1 cellular context compared by ENCODE assay signal in the genomic region with DNA sequence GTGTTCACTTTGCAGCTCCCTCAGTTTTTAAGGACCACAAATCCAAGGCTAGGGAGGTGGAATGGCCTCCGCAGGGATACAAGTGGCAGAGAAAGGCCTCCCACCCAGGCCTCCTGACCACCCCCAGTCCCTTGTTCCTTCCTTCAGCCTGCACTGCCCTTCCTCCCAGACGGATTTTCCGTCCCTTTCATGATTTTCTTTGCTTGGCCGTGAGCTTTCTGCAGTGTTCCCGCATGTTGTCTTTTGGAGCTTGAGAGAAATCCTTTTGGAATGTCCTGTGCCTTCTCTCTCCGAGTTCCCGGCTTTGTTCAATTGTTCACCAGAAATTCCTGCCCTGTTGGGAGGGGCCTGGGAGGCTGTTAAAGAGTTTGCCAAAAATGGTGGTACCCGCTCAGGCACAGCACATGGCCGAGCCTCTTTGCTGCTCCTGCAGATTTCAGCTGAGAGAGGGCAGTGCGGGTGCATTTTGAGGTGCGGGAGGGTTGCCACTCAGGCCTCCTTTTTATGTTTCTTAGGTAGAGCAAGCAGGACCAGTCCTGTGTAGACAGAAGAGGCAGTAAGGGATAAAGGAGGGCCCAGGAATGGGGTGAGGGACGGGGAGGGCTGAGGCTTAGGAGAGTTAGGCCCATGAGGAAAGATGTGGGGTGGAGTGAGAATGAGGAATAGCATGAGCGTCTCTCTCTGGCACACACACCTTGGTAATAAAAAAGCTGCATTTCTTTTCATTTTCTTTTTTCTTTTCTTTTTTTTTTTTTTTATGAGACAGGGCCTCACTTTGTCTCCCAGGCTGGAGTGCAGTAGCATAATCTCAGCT.
TF ChIP-seq lines count a peak whose summit lies in the region.

No MANE protein-coding gene starts in this region.

TF ChIP-seq in WTC11, 78 proteins besides CTCF, POLR2A, EP300 and RAD21 (continued from another document):
- TF ChIP-seq, protein P1, sequence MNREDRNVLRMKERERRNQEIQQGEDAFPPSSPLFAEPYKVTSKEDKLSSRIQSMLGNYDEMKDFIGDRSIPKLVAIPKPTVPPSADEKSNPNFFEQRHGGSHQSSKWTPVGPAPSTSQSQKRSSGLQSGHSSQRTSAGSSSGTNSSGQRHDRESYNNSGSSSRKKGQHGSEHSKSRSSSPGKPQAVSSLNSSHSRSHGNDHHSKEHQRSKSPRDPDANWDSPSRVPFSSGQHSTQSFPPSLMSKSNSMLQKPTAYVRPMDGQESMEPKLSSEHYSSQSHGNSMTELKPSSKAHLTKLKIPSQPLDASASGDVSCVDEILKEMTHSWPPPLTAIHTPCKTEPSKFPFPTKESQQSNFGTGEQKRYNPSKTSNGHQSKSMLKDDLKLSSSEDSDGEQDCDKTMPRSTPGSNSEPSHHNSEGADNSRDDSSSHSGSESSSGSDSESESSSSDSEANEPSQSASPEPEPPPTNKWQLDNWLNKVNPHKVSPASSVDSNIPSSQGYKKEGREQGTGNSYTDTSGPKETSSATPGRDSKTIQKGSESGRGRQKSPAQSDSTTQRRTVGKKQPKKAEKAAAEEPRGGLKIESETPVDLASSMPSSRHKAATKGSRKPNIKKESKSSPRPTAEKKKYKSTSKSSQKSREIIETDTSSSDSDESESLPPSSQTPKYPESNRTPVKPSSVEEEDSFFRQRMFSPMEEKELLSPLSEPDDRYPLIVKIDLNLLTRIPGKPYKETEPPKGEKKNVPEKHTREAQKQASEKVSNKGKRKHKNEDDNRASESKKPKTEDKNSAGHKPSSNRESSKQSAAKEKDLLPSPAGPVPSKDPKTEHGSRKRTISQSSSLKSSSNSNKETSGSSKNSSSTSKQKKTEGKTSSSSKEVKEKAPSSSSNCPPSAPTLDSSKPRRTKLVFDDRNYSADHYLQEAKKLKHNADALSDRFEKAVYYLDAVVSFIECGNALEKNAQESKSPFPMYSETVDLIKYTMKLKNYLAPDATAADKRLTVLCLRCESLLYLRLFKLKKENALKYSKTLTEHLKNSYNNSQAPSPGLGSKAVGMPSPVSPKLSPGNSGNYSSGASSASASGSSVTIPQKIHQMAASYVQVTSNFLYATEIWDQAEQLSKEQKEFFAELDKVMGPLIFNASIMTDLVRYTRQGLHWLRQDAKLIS (CRISPR knock-in tag; IDR thresholded peaks at IDR 0.05; ENCODE audit: borderline replicate concordance) = no peak
- TF ChIP-seq JUN (CRISPR knock-in tag; IDR thresholded peaks at IDR 0.05) (no peak), FOXJ3 (CRISPR knock-in tag; IDR thresholded peaks at IDR 0.05; ENCODE audit: borderline replicate concordance) (no peak), ZNF317 (CRISPR knock-in tag; IDR thresholded peaks at IDR 0.05; ENCODE audit: borderline replicate concordance, low read depth) (no peak), SMAD3 (CRISPR knock-in tag; IDR thresholded peaks at IDR 0.05; ENCODE audit: borderline replicate concordance) (no peak; the same call in 1 of the 2 replicates), ZNF671 (CRISPR knock-in tag; IDR thresholded peaks at IDR 0.05) (no peak), TEAD1 (CRISPR knock-in tag; IDR thresholded peaks at IDR 0.05) (no peak), NFATC4 (CRISPR knock-in tag; IDR thresholded peaks at IDR 0.05) (no peak), ZNF423 (CRISPR knock-in tag; IDR thresholded peaks at IDR 0.05) (no peak), ZNF232 (CRISPR knock-in tag; IDR thresholded peaks at IDR 0.05) (0 out of 2 replicates have a peak, but pooled peaks have one; percentile 14), RORB (CRISPR knock-in tag; IDR thresholded peaks at IDR 0.05) (no peak), NR2C2 (CRISPR knock-in tag; IDR thresholded peaks at IDR 0.05) (no peak), MXD4 (CRISPR knock-in tag; IDR thresholded peaks at IDR 0.05; ENCODE audit: borderline replicate concordance) (no peak), CBFB (CRISPR knock-in tag; IDR thresholded peaks at IDR 0.05; ENCODE audit: low read depth) (no peak), ZBTB21 (CRISPR knock-in tag; IDR thresholded peaks at IDR 0.05; ENCODE audit: borderline replicate concordance) (no peak), ZNF263 (CRISPR knock-in tag; IDR thresholded peaks at IDR 0.05; ENCODE audit: low read depth) (no peak)
- TF ChIP-seq, protein P2, sequence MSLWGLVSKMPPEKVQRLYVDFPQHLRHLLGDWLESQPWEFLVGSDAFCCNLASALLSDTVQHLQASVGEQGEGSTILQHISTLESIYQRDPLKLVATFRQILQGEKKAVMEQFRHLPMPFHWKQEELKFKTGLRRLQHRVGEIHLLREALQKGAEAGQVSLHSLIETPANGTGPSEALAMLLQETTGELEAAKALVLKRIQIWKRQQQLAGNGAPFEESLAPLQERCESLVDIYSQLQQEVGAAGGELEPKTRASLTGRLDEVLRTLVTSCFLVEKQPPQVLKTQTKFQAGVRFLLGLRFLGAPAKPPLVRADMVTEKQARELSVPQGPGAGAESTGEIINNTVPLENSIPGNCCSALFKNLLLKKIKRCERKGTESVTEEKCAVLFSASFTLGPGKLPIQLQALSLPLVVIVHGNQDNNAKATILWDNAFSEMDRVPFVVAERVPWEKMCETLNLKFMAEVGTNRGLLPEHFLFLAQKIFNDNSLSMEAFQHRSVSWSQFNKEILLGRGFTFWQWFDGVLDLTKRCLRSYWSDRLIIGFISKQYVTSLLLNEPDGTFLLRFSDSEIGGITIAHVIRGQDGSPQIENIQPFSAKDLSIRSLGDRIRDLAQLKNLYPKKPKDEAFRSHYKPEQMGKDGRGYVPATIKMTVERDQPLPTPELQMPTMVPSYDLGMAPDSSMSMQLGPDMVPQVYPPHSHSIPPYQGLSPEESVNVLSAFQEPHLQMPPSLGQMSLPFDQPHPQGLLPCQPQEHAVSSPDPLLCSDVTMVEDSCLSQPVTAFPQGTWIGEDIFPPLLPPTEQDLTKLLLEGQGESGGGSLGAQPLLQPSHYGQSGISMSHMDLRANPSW (CRISPR knock-in tag; conservative IDR thresholded peaks at IDR 0.05; ENCODE audit: low read depth) = no peak
- TF ChIP-seq, protein P3, sequence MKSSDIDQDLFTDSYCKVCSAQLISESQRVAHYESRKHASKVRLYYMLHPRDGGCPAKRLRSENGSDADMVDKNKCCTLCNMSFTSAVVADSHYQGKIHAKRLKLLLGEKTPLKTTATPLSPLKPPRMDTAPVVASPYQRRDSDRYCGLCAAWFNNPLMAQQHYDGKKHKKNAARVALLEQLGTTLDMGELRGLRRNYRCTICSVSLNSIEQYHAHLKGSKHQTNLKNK (CRISPR knock-in tag; IDR thresholded peaks at IDR 0.05) = no peak
- TF ChIP-seq, protein P4, sequence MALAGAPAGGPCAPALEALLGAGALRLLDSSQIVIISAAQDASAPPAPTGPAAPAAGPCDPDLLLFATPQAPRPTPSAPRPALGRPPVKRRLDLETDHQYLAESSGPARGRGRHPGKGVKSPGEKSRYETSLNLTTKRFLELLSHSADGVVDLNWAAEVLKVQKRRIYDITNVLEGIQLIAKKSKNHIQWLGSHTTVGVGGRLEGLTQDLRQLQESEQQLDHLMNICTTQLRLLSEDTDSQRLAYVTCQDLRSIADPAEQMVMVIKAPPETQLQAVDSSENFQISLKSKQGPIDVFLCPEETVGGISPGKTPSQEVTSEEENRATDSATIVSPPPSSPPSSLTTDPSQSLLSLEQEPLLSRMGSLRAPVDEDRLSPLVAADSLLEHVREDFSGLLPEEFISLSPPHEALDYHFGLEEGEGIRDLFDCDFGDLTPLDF (CRISPR knock-in tag; IDR thresholded peaks at IDR 0.05) = no peak
- TF ChIP-seq, protein P5, sequence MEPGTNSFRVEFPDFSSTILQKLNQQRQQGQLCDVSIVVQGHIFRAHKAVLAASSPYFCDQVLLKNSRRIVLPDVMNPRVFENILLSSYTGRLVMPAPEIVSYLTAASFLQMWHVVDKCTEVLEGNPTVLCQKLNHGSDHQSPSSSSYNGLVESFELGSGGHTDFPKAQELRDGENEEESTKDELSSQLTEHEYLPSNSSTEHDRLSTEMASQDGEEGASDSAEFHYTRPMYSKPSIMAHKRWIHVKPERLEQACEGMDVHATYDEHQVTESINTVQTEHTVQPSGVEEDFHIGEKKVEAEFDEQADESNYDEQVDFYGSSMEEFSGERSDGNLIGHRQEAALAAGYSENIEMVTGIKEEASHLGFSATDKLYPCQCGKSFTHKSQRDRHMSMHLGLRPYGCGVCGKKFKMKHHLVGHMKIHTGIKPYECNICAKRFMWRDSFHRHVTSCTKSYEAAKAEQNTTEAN (CRISPR knock-in tag; IDR thresholded peaks at IDR 0.05) = no peak
- TF ChIP-seq, protein P6, sequence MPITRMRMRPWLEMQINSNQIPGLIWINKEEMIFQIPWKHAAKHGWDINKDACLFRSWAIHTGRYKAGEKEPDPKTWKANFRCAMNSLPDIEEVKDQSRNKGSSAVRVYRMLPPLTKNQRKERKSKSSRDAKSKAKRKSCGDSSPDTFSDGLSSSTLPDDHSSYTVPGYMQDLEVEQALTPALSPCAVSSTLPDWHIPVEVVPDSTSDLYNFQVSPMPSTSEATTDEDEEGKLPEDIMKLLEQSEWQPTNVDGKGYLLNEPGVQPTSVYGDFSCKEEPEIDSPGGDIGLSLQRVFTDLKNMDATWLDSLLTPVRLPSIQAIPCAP (CRISPR knock-in tag; IDR thresholded peaks at IDR 0.05) = no peak
- TF ChIP-seq, protein P7, sequence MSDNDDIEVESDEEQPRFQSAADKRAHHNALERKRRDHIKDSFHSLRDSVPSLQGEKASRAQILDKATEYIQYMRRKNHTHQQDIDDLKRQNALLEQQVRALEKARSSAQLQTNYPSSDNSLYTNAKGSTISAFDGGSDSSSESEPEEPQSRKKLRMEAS (CRISPR knock-in tag; IDR thresholded peaks at IDR 0.05) = peak; percentile 69; the same call in 1 of the 2 replicates
- TF ChIP-seq, protein P8, sequence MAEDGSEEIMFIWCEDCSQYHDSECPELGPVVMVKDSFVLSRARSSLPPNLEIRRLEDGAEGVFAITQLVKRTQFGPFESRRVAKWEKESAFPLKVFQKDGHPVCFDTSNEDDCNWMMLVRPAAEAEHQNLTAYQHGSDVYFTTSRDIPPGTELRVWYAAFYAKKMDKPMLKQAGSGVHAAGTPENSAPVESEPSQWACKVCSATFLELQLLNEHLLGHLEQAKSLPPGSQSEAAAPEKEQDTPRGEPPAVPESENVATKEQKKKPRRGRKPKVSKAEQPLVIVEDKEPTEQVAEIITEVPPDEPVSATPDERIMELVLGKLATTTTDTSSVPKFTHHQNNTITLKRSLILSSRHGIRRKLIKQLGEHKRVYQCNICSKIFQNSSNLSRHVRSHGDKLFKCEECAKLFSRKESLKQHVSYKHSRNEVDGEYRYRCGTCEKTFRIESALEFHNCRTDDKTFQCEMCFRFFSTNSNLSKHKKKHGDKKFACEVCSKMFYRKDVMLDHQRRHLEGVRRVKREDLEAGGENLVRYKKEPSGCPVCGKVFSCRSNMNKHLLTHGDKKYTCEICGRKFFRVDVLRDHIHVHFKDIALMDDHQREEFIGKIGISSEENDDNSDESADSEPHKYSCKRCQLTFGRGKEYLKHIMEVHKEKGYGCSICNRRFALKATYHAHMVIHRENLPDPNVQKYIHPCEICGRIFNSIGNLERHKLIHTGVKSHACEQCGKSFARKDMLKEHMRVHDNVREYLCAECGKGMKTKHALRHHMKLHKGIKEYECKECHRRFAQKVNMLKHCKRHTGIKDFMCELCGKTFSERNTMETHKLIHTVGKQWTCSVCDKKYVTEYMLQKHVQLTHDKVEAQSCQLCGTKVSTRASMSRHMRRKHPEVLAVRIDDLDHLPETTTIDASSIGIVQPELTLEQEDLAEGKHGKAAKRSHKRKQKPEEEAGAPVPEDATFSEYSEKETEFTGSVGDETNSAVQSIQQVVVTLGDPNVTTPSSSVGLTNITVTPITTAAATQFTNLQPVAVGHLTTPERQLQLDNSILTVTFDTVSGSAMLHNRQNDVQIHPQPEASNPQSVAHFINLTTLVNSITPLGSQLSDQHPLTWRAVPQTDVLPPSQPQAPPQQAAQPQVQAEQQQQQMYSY (CRISPR knock-in tag; IDR thresholded peaks at IDR 0.05) = peak; percentile 77; the same call in 1 of the 2 replicates
- TF ChIP-seq, protein P9, sequence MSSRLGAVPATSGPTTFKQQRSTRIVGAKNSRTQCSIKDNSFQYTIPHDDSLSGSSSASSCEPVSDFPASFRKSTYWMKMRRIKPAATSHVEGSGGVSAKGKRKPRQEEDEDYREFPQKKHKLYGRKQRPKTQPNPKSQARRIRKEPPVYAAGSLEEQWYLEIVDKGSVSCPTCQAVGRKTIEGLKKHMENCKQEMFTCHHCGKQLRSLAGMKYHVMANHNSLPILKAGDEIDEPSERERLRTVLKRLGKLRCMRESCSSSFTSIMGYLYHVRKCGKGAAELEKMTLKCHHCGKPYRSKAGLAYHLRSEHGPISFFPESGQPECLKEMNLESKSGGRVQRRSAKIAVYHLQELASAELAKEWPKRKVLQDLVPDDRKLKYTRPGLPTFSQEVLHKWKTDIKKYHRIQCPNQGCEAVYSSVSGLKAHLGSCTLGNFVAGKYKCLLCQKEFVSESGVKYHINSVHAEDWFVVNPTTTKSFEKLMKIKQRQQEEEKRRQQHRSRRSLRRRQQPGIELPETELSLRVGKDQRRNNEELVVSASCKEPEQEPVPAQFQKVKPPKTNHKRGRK (CRISPR knock-in tag; IDR thresholded peaks at IDR 0.05; ENCODE audit: borderline replicate concordance) = no peak
- TF ChIP-seq, protein P10, sequence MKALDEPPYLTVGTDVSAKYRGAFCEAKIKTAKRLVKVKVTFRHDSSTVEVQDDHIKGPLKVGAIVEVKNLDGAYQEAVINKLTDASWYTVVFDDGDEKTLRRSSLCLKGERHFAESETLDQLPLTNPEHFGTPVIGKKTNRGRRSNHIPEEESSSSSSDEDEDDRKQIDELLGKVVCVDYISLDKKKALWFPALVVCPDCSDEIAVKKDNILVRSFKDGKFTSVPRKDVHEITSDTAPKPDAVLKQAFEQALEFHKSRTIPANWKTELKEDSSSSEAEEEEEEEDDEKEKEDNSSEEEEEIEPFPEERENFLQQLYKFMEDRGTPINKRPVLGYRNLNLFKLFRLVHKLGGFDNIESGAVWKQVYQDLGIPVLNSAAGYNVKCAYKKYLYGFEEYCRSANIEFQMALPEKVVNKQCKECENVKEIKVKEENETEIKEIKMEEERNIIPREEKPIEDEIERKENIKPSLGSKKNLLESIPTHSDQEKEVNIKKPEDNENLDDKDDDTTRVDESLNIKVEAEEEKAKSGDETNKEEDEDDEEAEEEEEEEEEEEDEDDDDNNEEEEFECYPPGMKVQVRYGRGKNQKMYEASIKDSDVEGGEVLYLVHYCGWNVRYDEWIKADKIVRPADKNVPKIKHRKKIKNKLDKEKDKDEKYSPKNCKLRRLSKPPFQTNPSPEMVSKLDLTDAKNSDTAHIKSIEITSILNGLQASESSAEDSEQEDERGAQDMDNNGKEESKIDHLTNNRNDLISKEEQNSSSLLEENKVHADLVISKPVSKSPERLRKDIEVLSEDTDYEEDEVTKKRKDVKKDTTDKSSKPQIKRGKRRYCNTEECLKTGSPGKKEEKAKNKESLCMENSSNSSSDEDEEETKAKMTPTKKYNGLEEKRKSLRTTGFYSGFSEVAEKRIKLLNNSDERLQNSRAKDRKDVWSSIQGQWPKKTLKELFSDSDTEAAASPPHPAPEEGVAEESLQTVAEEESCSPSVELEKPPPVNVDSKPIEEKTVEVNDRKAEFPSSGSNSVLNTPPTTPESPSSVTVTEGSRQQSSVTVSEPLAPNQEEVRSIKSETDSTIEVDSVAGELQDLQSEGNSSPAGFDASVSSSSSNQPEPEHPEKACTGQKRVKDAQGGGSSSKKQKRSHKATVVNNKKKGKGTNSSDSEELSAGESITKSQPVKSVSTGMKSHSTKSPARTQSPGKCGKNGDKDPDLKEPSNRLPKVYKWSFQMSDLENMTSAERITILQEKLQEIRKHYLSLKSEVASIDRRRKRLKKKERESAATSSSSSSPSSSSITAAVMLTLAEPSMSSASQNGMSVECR (CRISPR knock-in tag; IDR thresholded peaks at IDR 0.05; ENCODE audit: borderline replicate concordance) = no peak
